ENCODE assay signal across 9 cellular contexts in the genomic region with DNA sequence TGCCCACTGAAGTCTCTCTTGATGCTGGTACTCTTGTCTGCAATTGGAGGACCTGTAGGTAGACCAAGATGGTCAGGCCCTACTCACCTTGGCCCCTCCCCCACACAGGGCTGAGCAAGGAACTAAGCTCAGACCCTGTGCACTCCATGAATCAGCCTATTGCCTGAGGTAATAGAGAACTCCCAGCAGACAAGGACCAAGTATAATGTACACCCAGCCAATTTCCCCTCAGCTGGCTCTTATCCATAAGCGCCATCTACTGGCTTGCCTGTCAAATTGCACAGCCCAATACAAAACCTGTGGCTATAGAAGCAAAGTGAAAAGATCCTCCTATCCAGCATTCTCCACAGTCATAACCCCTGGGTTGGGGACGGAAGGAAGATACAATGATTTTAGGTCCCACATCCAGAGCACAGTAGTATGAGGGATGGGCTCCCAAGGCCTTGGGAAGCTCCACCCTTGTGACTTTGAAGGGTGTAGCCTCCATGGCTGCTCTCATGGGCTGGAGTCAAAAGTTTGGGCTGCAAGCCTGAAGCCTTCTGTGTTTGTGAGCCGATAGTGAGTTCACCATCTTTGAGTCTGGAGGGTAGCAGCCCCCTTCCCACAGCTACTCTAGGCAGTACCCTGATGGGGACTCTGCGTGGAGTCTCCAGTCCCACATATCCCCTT. TPM values are rescaled to one million over a fixed set of nuclear protein-coding genes. Genes with fewer than 3 reads are reported as not detected.
DNase-seq lines count a peak whose midpoint lies in the region; ATAC-seq and TF ChIP-seq lines count a peak whose summit lies in the region.
"Had no signal": no experiment of that assay in that cellular context is flagged by ENCODE, and none has a peak within 500 bp of the region (broad histone marks: within the 10 kb centered on the region; RNA-seq: fewer than 3 reads in every experiment).

No MANE protein-coding gene starts in this region.

- no peak overlapping the region for H3K4me3 Mint-ChIP-seq in activated CD4-positive, alpha-beta memory T cell treated with anti-CD3 and anti-CD28 coated beads, Interleukin-2, amount 10 ng/mL, durations not matched to agents 7 days and 5 days

- H3K27me3 Mint-ChIP-seq in activated CD4-positive, alpha-beta memory T cell treated with anti-CD3 and anti-CD28 coated beads, Interleukin-2, amount 10 ng/mL, durations not matched to agents 7 days and 5 days = peaks cover 8% of the 10 kb centered on the region

- intact Hi-C loops in posterior vena cava (cut with DNase I) = no loop called here

- POLR2A ChIA-PET in activated CD4-positive, alpha-beta memory T cell treated with anti-CD3 and anti-CD28 coated beads, Interleukin-2, amount 10 ng/mL, durations not matched to agents 7 days and 5 days (lab: Charles Lee) = no interaction called here

- peak; percentile 85 for TF ChIP-seq CTCF in osteoblast (IDR thresholded peaks at IDR 0.05; ENCODE audit: extremely low read depth, low read depth, low read length)

- H3K4me1 ChIP-seq in osteoblast (ENCODE audit: insufficient read depth, low read length) = no peaks in the 10 kb centered on the region

- H3K36me3 ChIP-seq in osteoblast (ENCODE audit: insufficient read depth, low read length) = no peaks in the 10 kb centered on the region

- H3K27me3 ChIP-seq in osteoblast (ENCODE audit: insufficient read depth, low read length) = peaks cover 3% of the 10 kb centered on the region

- H3K36me3 Mint-ChIP-seq in activated CD4-positive, alpha-beta memory T cell treated with anti-CD3 and anti-CD28 coated beads, Interleukin-2, amount 10 ng/mL, durations not matched to agents 7 days and 5 days (ENCODE audit: low read depth) = no peaks in the 10 kb centered on the region

- no peak overlapping the region for H3K27ac ChIP-seq in osteoblast (ENCODE audit: low read depth, low read length)

- no peak overlapping the region for H2AFZ ChIP-seq in osteoblast (ENCODE audit: low read length)

- H3K9me3 Mint-ChIP-seq in activated CD4-positive, alpha-beta memory T cell treated with anti-CD3 and anti-CD28 coated beads, Interleukin-2, amount 10 ng/mL, durations not matched to agents 7 days and 5 days = no peaks in the 10 kb centered on the region

- CTCF ChIA-PET in activated CD4-positive, alpha-beta memory T cell treated with anti-CD3 and anti-CD28 coated beads, Interleukin-2, amount 10 ng/mL, durations not matched to agents 7 days and 5 days (lab: Charles Lee) = interaction anchor here (0.9 to 1.3 kb wide), 5 partner anchors 81 to 153 kb away, joined by 3 to 4 read pairs (median 3); no protein-coding TSS in a partner anchor

- no peak overlapping the region for H3K4me3 ChIP-seq in osteoblast (ENCODE audit: insufficient read depth, low read length)

- H4K20me1 ChIP-seq in osteoblast (ENCODE audit: insufficient read depth, low read length) = no peaks in the 10 kb centered on the region

- no peaks in the 10 kb centered on the region for H3K79me2 ChIP-seq in osteoblast (ENCODE audit: insufficient read depth, low read length)

- ATAC-seq in GM19468 (IDR thresholded peaks at IDR 0.05; ENCODE audit: extremely low read depth, unreplicated experiment) = peak; percentile 85
- peak; percentile 92 for ATAC-seq in HG03457 (IDR thresholded peaks at IDR 0.05; ENCODE audit: unreplicated experiment)

- no peaks in the 10 kb centered on the region for H3K9me3 ChIP-seq in osteoblast (ENCODE audit: low read depth, low read length)

- no peak overlapping the region for H3K27ac Mint-ChIP-seq in activated CD4-positive, alpha-beta memory T cell treated with anti-CD3 and anti-CD28 coated beads, Interleukin-2, amount 10 ng/mL, durations not matched to agents 7 days and 5 days

- peak; percentile 43 for DNase-seq in DMS79 (lab: John Stamatoyannopoulos, UW)
- peak; percentile 72 for DNase-seq in NCI-H69 (lab: John Stamatoyannopoulos, UW)
- DNase-seq in activated CD4-positive, alpha-beta memory T cell treated with anti-CD3 and anti-CD28 coated beads, Interleukin-2, amount 10 ng/mL, durations not matched to agents 7 days and 5 days = peak; percentile 38
- DNase-seq in fibroblast of peridontal ligament (ENCODE audit: extremely low read depth) = peak; percentile 47
- DNase-seq in osteoblast (ENCODE audit: insufficient read length, low spot score, missing footprints) = peak; percentile 37
- no peak for DNase-seq in posterior vena cava (ENCODE audit: low spot score)

- no peaks in the 10 kb centered on the region for H3K4me1 Mint-ChIP-seq in activated CD4-positive, alpha-beta memory T cell treated with anti-CD3 and anti-CD28 coated beads, Interleukin-2, amount 10 ng/mL, durations not matched to agents 7 days and 5 days

- H3K4me2 ChIP-seq in osteoblast (ENCODE audit: insufficient read depth, low read length) = no peak overlapping the region

RNA-seq across cellular contexts. Expression of a gene that starts 56.0 kb away (rescaled TPM):
- not detected for total RNA-seq in activated CD4-positive, alpha-beta memory T cell treated with anti-CD3 and anti-CD28 coated beads, Interleukin-2, amount 10 ng/mL, durations not matched to agents 7 days and 5 days
- total RNA-seq in osteoblast (1.1 and 1.8 TPM in 2 replicates), posterior vena cava (not detected)

RNA-seq across cellular contexts. Expression of a gene that starts 56.7 kb away (rescaled TPM):
- not detected for total RNA-seq in activated CD4-positive, alpha-beta memory T cell treated with anti-CD3 and anti-CD28 coated beads, Interleukin-2, amount 10 ng/mL, durations not matched to agents 7 days and 5 days
- total RNA-seq in osteoblast = not detected in 2 replicates
- total RNA-seq in posterior vena cava = not detected
- total RNA-seq: urinary bladder had no signal
